ENCODE assay signal across 10 cellular contexts in genomic region chr19:2040647-2041435, GRCh38. TPM values are rescaled to one million over a fixed set of nuclear protein-coding genes. Genes with fewer than 3 reads are reported as not detected.
DNase-seq lines count a peak whose midpoint lies in the region; ATAC-seq and TF ChIP-seq lines count a peak whose summit lies in the region.
"Had no signal": no experiment of that assay in that cellular context is flagged by ENCODE, and none has a peak within 500 bp of the region (broad histone marks: within the 10 kb centered on the region; RNA-seq: fewer than 3 reads in every experiment).

No MANE protein-coding gene starts in this region.

- H3K36me3 ChIP-seq in adrenal gland (replicated peaks in 1 of 2) (peaks cover 0 to 77% of the 10 kb centered on the region in 2 donors), liver (ENCODE audit: control insufficient read depth in 4 of 4, insufficient read depth in 3 of 4, low read depth in 1 of 4, low read length in 3 of 4) (peaks cover 6 to 29% (median 19%) of the 10 kb centered on the region in 4 donors), thymus (ENCODE audit: control insufficient read depth, insufficient read depth) (peaks cover 59% of the 10 kb centered on the region)

- no peak for TF ChIP-seq POLR2A in adrenal gland (IDR thresholded peaks at IDR 0.05)

- no peak for TF ChIP-seq CTCF in adrenal gland (IDR thresholded peaks at IDR 0.05)
- no peak for TF ChIP-seq CTCF in liver (IDR thresholded peaks at IDR 0.05; ENCODE audit: low read depth, low read length, missing input control)

- TF ChIP-seq RAD21 in liver (IDR thresholded peaks at IDR 0.05): no peak

- H3K27ac ChIP-seq in adrenal gland (peak overlapping the region; percentile 45 to 98 (median 93)), liver (ENCODE audit: low read depth in 1 of 2, low read length in 2 of 2) (peak overlapping the region; percentile 87 to 92), thymus (ENCODE audit: low read depth) (peak overlapping the region; percentile 93)
- H3K27ac ChIP-seq: SJSA1 had no signal

- peak; percentile 56 for DNase-seq in activated CD8-positive, alpha-beta memory T cell treated with anti-CD3 and anti-CD28 coated beads for 24 hours
- DNase-seq in activated CD8-positive, alpha-beta memory T cell treated with anti-CD3 and anti-CD28 coated beads, Interleukin-2, amount 50 U/mL, for 48 hours: no peak
- peak in 5 of 7 donors; percentile 25 to 56 (median 46) for DNase-seq in adrenal gland
- no peak for DNase-seq in SHP77 (lab: John Stamatoyannopoulos, UW)
- no peak for DNase-seq in SIG-M5 treated with dmso at 0.1 percent for 504 hours (lab: John Stamatoyannopoulos, UW; ENCODE audit: unreplicated experiment)
- DNase-seq: midbrain had no signal

- peak overlapping the region; percentile 1 to 15 for H3K9ac ChIP-seq in liver (ENCODE audit: low read depth in 1 of 2, low read length in 2 of 2)

- ATAC-seq in GM18909 (IDR thresholded peaks at IDR 0.05; ENCODE audit: poor library complexity, unreplicated experiment): no peak

- intact Hi-C loops in adrenal gland (cut with DNase I): no loop called here

- H3K4me3 ChIP-seq in adrenal gland (no peak overlapping the region), liver (ENCODE audit: low read depth in 1 of 3, low read length in 3 of 3) (peak overlapping the region in 1 of 3 donors; percentile 51), thymus (ENCODE audit: low read length) (peak overlapping the region; percentile 66)
- H3K4me3 ChIP-seq: SJSA1 had no signal

- H3K9me3 ChIP-seq in adrenal gland (replicated peaks in 1 of 3) (peaks cover 0 to 1% (median 0%) of the 10 kb centered on the region in 3 donors), liver (ENCODE audit: control insufficient read depth in 4 of 4, low read length in 3 of 4) (peaks cover 0 to 1% (median 0%) of the 10 kb centered on the region in 4 donors), thymus (ENCODE audit: control insufficient read depth) (no peaks in the 10 kb centered on the region)
- H3K9me3 ChIP-seq: SJSA1 had no signal

- WGBS in adrenal gland, 4 donors: 77 to 100% (median 78%) methylated on average over 4 to 28 of the region's 28 CpGs
- 88% methylated on average over 28 of the region's 28 CpGs for WGBS in liver
- 97% methylated on average over 28 of the region's 28 CpGs for WGBS in thymus

- H3K4me1 ChIP-seq in adrenal gland (replicated peaks in 1 of 2): peaks cover 65 to 75% of the 10 kb centered on the region in 2 donors
- H3K4me1 ChIP-seq in liver (ENCODE audit: control insufficient read depth in 4 of 4, insufficient read depth in 4 of 4, low read length in 3 of 4): peaks cover 25 to 53% (median 46%) of the 10 kb centered on the region in 4 donors
- peaks cover 34% of the 10 kb centered on the region for H3K4me1 ChIP-seq in thymus (ENCODE audit: control insufficient read depth, insufficient read depth, low read length)

- H3K27me3 ChIP-seq in adrenal gland: no peaks in the 10 kb centered on the region
- H3K27me3 ChIP-seq in liver (ENCODE audit: control insufficient read depth in 4 of 4, insufficient read depth in 4 of 4, low read length in 3 of 4): no peaks in the 10 kb centered on the region
- H3K27me3 ChIP-seq in thymus (ENCODE audit: control insufficient read depth, insufficient read depth): no peaks in the 10 kb centered on the region
- H3K27me3 ChIP-seq: SJSA1 had no signal

TF ChIP-seq in liver, 16 proteins besides CTCF, POLR2A, EP300 and RAD21:
- TF ChIP-seq FOXA1 (IDR thresholded peaks at IDR 0.05) (no peak), GABPA (IDR thresholded peaks at IDR 0.05 in 1 of 2, conservative IDR thresholded peaks at IDR 0.05 in 1 of 2) (no peak), HNF4A (conservative IDR thresholded peaks at IDR 0.05) (no peak), EGR1 (IDR thresholded peaks at IDR 0.05; ENCODE audit: low read depth in 2 of 2) (no peak), HNF4G (IDR thresholded peaks at IDR 0.05) (no peak), YY1 (IDR thresholded peaks at IDR 0.05) (no peak), FOXA2 (IDR thresholded peaks at IDR 0.05) (no peak), NR2F2 (IDR thresholded peaks at IDR 0.05) (no peak), JUND (IDR thresholded peaks at IDR 0.05) (no peak), RXRA (IDR thresholded peaks at IDR 0.05) (no peak), TAF1 (conservative IDR thresholded peaks at IDR 0.05) (no peak), SP1 (IDR thresholded peaks at IDR 0.05) (no peak)
- TF ChIP-seq, protein P1, sequence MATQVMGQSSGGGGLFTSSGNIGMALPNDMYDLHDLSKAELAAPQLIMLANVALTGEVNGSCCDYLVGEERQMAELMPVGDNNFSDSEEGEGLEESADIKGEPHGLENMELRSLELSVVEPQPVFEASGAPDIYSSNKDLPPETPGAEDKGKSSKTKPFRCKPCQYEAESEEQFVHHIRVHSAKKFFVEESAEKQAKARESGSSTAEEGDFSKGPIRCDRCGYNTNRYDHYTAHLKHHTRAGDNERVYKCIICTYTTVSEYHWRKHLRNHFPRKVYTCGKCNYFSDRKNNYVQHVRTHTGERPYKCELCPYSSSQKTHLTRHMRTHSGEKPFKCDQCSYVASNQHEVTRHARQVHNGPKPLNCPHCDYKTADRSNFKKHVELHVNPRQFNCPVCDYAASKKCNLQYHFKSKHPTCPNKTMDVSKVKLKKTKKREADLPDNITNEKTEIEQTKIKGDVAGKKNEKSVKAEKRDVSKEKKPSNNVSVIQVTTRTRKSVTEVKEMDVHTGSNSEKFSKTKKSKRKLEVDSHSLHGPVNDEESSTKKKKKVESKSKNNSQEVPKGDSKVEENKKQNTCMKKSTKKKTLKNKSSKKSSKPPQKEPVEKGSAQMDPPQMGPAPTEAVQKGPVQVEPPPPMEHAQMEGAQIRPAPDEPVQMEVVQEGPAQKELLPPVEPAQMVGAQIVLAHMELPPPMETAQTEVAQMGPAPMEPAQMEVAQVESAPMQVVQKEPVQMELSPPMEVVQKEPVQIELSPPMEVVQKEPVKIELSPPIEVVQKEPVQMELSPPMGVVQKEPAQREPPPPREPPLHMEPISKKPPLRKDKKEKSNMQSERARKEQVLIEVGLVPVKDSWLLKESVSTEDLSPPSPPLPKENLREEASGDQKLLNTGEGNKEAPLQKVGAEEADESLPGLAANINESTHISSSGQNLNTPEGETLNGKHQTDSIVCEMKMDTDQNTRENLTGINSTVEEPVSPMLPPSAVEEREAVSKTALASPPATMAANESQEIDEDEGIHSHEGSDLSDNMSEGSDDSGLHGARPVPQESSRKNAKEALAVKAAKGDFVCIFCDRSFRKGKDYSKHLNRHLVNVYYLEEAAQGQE (IDR thresholded peaks at IDR 0.05): no peak
- TF ChIP-seq, protein P2, sequence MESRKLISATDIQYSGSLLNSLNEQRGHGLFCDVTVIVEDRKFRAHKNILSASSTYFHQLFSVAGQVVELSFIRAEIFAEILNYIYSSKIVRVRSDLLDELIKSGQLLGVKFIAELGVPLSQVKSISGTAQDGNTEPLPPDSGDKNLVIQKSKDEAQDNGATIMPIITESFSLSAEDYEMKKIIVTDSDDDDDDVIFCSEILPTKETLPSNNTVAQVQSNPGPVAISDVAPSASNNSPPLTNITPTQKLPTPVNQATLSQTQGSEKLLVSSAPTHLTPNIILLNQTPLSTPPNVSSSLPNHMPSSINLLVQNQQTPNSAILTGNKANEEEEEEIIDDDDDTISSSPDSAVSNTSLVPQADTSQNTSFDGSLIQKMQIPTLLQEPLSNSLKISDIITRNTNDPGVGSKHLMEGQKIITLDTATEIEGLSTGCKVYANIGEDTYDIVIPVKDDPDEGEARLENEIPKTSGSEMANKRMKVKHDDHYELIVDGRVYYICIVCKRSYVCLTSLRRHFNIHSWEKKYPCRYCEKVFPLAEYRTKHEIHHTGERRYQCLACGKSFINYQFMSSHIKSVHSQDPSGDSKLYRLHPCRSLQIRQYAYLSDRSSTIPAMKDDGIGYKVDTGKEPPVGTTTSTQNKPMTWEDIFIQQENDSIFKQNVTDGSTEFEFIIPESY (IDR thresholded peaks at IDR 0.05): no peak
- TF ChIP-seq, protein P3, sequence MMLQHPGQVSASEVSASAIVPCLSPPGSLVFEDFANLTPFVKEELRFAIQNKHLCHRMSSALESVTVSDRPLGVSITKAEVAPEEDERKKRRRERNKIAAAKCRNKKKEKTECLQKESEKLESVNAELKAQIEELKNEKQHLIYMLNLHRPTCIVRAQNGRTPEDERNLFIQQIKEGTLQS (IDR thresholded peaks at IDR 0.05): no peak
TF ChIP-seq in liver: peak in this region for 0.

RNA-seq across cellular contexts. Expression of gene MKNK2, which starts 10.2 kb away (rescaled TPM):
- total RNA-seq in adrenal gland (100 to 1,000 TPM; 106 to 440 (median 171) TPM), liver (100 to 1,000 TPM in 1 of 2 donors, 10 to 100 TPM in 1; 49.5 to 105 TPM)
- polyA plus RNA-seq in adrenal gland (100 to 1,000 TPM in 2 of 3 donors, 10 to 100 TPM in 1; 30.4 to 238 (median 140) TPM), liver (10 to 100 TPM; 24.7 to 43.3 TPM), thymus (97.9 TPM)

RNA-seq across cellular contexts. Expression of gene BTBD2, which starts 25.3 kb away (rescaled TPM):
- 100 to 1,000 TPM in 1 of 8 donors, 10 to 100 TPM in 7; 55.0 to 122 (median 82.4) TPM for total RNA-seq in adrenal gland
- 10 to 100 TPM; 11.8 to 87.5 (median 57.7) TPM for polyA plus RNA-seq in adrenal gland
- 10 to 100 TPM; 19.5 to 20.9 TPM for total RNA-seq in liver
- 10 to 100 TPM in 1 of 2 donors, 1 to 10 TPM in 1; 7.4 to 25.1 TPM for polyA plus RNA-seq in liver
- 36.9 TPM for polyA plus RNA-seq in thymus

RNA-seq across cellular contexts. Expression of gene MOB3A, which starts 55.3 kb away (rescaled TPM):
- total RNA-seq in adrenal gland: 10 to 100 TPM; 25.5 to 54.0 (median 45.2) TPM
- polyA plus RNA-seq in adrenal gland: 10 to 100 TPM; 13.6 to 22.4 (median 16.0) TPM
- 1 to 10 TPM; 7.9 to 8.7 TPM for total RNA-seq in liver
- polyA plus RNA-seq in liver: 1 to 10 TPM; 3.4 to 5.2 TPM
- 29.7 TPM for polyA plus RNA-seq in thymus

RNA-seq across cellular contexts. Expression of gene IZUMO4, which starts 55.9 kb away (rescaled TPM):
- 1 to 10 TPM in 6 of 8 donors, under 1 TPM in 2; 0.69 to 8.7 (median 2.1) TPM for total RNA-seq in adrenal gland
- polyA plus RNA-seq in adrenal gland: 10 to 100 TPM in 2 of 3 donors, 1 to 10 TPM in 1; 2.6 to 24.6 (median 17.4) TPM
- total RNA-seq in liver: 1 to 10 TPM; 1.2 TPM
- polyA plus RNA-seq in liver: 1 to 10 TPM; 1.3 to 1.4 TPM
- polyA plus RNA-seq in thymus: 37.8 TPM

Comparison
In these comparisons a context has a peak if more than half of its experiments do, and no peak if none do; other contexts are left out.
1. DNase-seq: peak in activated CD8-positive, alpha-beta memory T cell treated with anti-CD3 and anti-CD28 coated beads for 24 hours (single experiment) and adrenal gland (5 of 7); none in activated CD8-positive, alpha-beta memory T cell treated with anti-CD3 and anti-CD28 coated beads, Interleukin-2, amount 50 U/mL, for 48 hours (single experiment), SHP77 (0 of 2) and SIG-M5 treated with dmso at 0.1 percent for 504 hours (single experiment).
2. Peak in every context shown above with its lines, with median percentiles within 50 percentile points of each other: H3K27ac ChIP-seq.